In genomic region chr22:30290318-30290678, GRCh38 we compare ENCODE assay signal across 8 cellular contexts. TPM values are rescaled to one million over a fixed set of nuclear protein-coding genes. Genes with fewer than 3 reads are reported as not detected.
A peak's percentile ranks its signal among the peaks of the same experiment; 100 is the strongest.
DNase-seq lines count a peak whose midpoint lies in the region; FAIRE-seq and TF ChIP-seq lines count a peak whose summit lies in the region.

No MANE protein-coding gene starts in this region.

- no peaks in the 10 kb centered on the region for H3K36me3 ChIP-seq in ACC112 (ENCODE audit: insufficient read depth, low read length)
- H3K36me3 ChIP-seq in astrocyte (ENCODE audit: insufficient read depth, low read length), result peaks cover 14% of the 10 kb centered on the region

- no peaks in the 10 kb centered on the region for H3K9me3 ChIP-seq in astrocyte (ENCODE audit: insufficient read depth, low read depth, low read length)

- peak overlapping the region; percentile 98 for H3K4me2 ChIP-seq in astrocyte (ENCODE audit: low read length)

- H3K27me3 ChIP-seq in ACC112 (ENCODE audit: insufficient read depth, low read length) (no peaks in the 10 kb centered on the region), astrocyte (ENCODE audit: insufficient read depth, low read length) (no peaks in the 10 kb centered on the region)

- H3K27ac ChIP-seq in ACC112 (ENCODE audit: low read depth, low read length) (peak overlapping the region; percentile 56), astrocyte (ENCODE audit: low read depth, low read length) (no peak overlapping the region)

- H3K27me3 Mint-ChIP-seq in astrocyte (ENCODE audit: low read depth, unreplicated experiment), result no peaks in the 10 kb centered on the region
- H3K27me3 Mint-ChIP-seq in mesothelial cell of epicardium (ENCODE audit: low read depth), result no peaks in the 10 kb centered on the region

- H3K4me1 ChIP-seq in ACC112 (ENCODE audit: control insufficient read depth, insufficient read depth, low read length, unreplicated experiment) (peaks cover 28% of the 10 kb centered on the region), astrocyte (ENCODE audit: insufficient read depth, low read length) (peaks cover 29% of the 10 kb centered on the region)

- H3K36me3 Mint-ChIP-seq in astrocyte (ENCODE audit: low read depth, unreplicated experiment), result peaks cover 20% of the 10 kb centered on the region
- peaks cover 16% of the 10 kb centered on the region for H3K36me3 Mint-ChIP-seq in mesothelial cell of epicardium

- H3K9me3 Mint-ChIP-seq in astrocyte (ENCODE audit: unreplicated experiment) (no peaks in the 10 kb centered on the region), mesothelial cell of epicardium (no peaks in the 10 kb centered on the region)

- DNase-seq in HFF-Myc (ENCODE audit: extremely low read depth, low read depth) (no peak), astrocyte (ENCODE audit: low read depth) (no peak), mesothelial cell of epicardium (ENCODE audit: low spot score in 2 of 2, unreplicated experiment in 2 of 2) (no peak), SHP77 (lab: John Stamatoyannopoulos, UW) (no peak), NCI-H510A (lab: John Stamatoyannopoulos, UW) (no peak), NCI-H748 (lab: John Stamatoyannopoulos, UW; ENCODE audit: unreplicated experiment) (no peak), CD1c-positive myeloid dendritic cell (ENCODE audit: extremely low spot score) (no peak)

- H3K79me2 ChIP-seq in ACC112 (ENCODE audit: control insufficient read depth, insufficient read depth, low read length, unreplicated experiment) (no peaks in the 10 kb centered on the region), astrocyte (ENCODE audit: insufficient read depth, low read length) (peaks cover 3% of the 10 kb centered on the region)

- H3K4me3 ChIP-seq in ACC112 (ENCODE audit: low read depth, low read length), result peak overlapping the region; percentile 86; the same call in 1 of the 2 replicates
- peak overlapping the region; percentile 59; the same call in 1 of the 2 replicates for H3K4me3 ChIP-seq in HFF-Myc (replicated peaks; ENCODE audit: low read depth, low read length)
- no peak overlapping the region for H3K4me3 ChIP-seq in astrocyte (ENCODE audit: insufficient read depth, low read depth, low read length)

- FAIRE-seq in astrocyte (lab: Jason Lieb, UNC), result no peak

- no peak overlapping the region for H2AFZ ChIP-seq in ACC112 (ENCODE audit: low read length, unreplicated experiment)
- H2AFZ ChIP-seq in astrocyte (ENCODE audit: low read depth, low read length), result no peak overlapping the region

- TF ChIP-seq CTCF in HFF-Myc (IDR thresholded peaks at IDR 0.05; ENCODE audit: low read depth, low read length, missing control alignments) (no peak), astrocyte (IDR thresholded peaks at IDR 0.05; ENCODE audit: insufficient read depth, low read depth, low read length) (no peak), mesothelial cell of epicardium (IDR thresholded peaks at IDR 0.05; ENCODE audit: unreplicated experiment) (no peak)

- H3K4me3 Mint-ChIP-seq in astrocyte (ENCODE audit: unreplicated experiment) (peak overlapping the region; percentile 73), mesothelial cell of epicardium (peak overlapping the region; percentile 70)

- peaks cover 24% of the 10 kb centered on the region for H4K20me1 ChIP-seq in astrocyte (ENCODE audit: insufficient read depth, low read length)

- H3K27ac Mint-ChIP-seq in astrocyte (ENCODE audit: unreplicated experiment) (no peak overlapping the region), mesothelial cell of epicardium (peak overlapping the region; percentile 82)

- H3K4me1 Mint-ChIP-seq in astrocyte (ENCODE audit: low read depth, unreplicated experiment) (no peaks in the 10 kb centered on the region), mesothelial cell of epicardium (peaks cover 15% of the 10 kb centered on the region)

- no peak overlapping the region for H3K9ac ChIP-seq in astrocyte (ENCODE audit: low read length)

RNA-seq across cellular contexts. Expression of gene CASTOR1, which starts 1.0 kb away (rescaled TPM):
- total RNA-seq in astrocyte (15.2 and 16.2 TPM in 2 replicates), mesothelial cell of epicardium (10.9 to 13.5 TPM (median 13.5 TPM) in 3 replicates)

RNA-seq across cellular contexts. Expression of gene OSM, which starts 23.6 kb away (rescaled TPM):
- total RNA-seq in astrocyte (not detected in 2 replicates), mesothelial cell of epicardium (not detected in 3 replicates)

RNA-seq across cellular contexts. Expression of gene TBC1D10A, which starts 36.4 kb away (rescaled TPM):
- total RNA-seq in astrocyte (32.7 and 33.3 TPM in 2 replicates), mesothelial cell of epicardium (12.8 to 15.1 TPM (median 13.7 TPM) in 3 replicates)

RNA-seq across cellular contexts. Expression of gene LIF, which starts 43.7 kb away (rescaled TPM):
- total RNA-seq in astrocyte (63.3 and 100 TPM in 2 replicates), mesothelial cell of epicardium (15.4 to 16.9 TPM (median 15.8 TPM) in 3 replicates)
